In genomic region chr6:117613920-117614535, GRCh38 we compare ENCODE assay signal across 20 cellular contexts. TPM values are rescaled to one million over a fixed set of nuclear protein-coding genes. Genes with fewer than 3 reads are reported as not detected.
A peak's percentile ranks its signal among the peaks of the same experiment; 100 is the strongest.
DNase-seq lines count a peak whose midpoint lies in the region; ATAC-seq and TF ChIP-seq lines count a peak whose summit lies in the region.
"Had no signal": no experiment of that assay in that cellular context is flagged by ENCODE, and none has a peak within 500 bp of the region (broad histone marks: within the 10 kb centered on the region; RNA-seq: fewer than 3 reads in every experiment).

No MANE protein-coding gene starts in this region.

- H4K20me1 ChIP-seq in DND-41 (ENCODE audit: insufficient read depth, low read length), result no peaks in the 10 kb centered on the region

- POLR2A ChIA-PET in activated CD4-positive, alpha-beta T cell treated with anti-CD3 and anti-CD28 coated beads, Interleukin-2, amount 10 ng/mL, durations not matched to agents 7 days and 5 days (lab: Charles Lee), result no interaction called here

- DNase-seq in DND-41, result no peak
- peak; percentile 52 for DNase-seq in adipocyte (ENCODE audit: low read depth)
- DNase-seq in myocyte (ENCODE audit: low read depth), result peak; percentile 65
- no peak for DNase-seq in activated CD4-positive, alpha-beta T cell treated with anti-CD3 and anti-CD28 coated beads, Interleukin-2, amount 10 ng/mL, durations not matched to agents 7 days and 5 days
- no peak for DNase-seq in kidney glomerular epithelial cell (lab: John Stamatoyannopoulos, UW)
- no peak for DNase-seq in SHP77 treated with DMSO at 0.1 percent for 48 hours (lab: John Stamatoyannopoulos, UW)
- DNase-seq: erythroblast, GF-D8, KG1, left ventricle myocardium superior, NCI-H187, NCI-H524 treated with DMSO at 0.1 percent for 48 hours had no signal

- CTCF ChIA-PET in activated CD4-positive, alpha-beta T cell treated with anti-CD3 and anti-CD28 coated beads, Interleukin-2, amount 10 ng/mL, durations not matched to agents 7 days and 5 days (lab: Charles Lee), result interaction anchor here (0.6 kb wide), 1 partner anchor 76 kb away, joined by 4 read pairs; no protein-coding TSS in a partner anchor

- no peaks in the 10 kb centered on the region for H3K79me2 ChIP-seq in DND-41 (ENCODE audit: insufficient read depth, low read length)
- H3K79me2 ChIP-seq: hepatocyte had no signal

- peaks cover 5% of the 10 kb centered on the region for H3K27me3 Mint-ChIP-seq in activated CD4-positive, alpha-beta T cell treated with anti-CD3 and anti-CD28 coated beads, Interleukin-2, amount 10 ng/mL, durations not matched to agents 7 days and 5 days

- no peak overlapping the region for H3K4me3 Mint-ChIP-seq in activated CD4-positive, alpha-beta T cell treated with anti-CD3 and anti-CD28 coated beads, Interleukin-2, amount 10 ng/mL, durations not matched to agents 7 days and 5 days
- H3K4me3 Mint-ChIP-seq: CD14-positive monocyte; neural crest cell; stimulated activated naive CD8-positive, alpha-beta T cell treated with anti-CD3 and anti-CD28 coated beads, Interleukin-15, Interleukin-2, amounts not matched to agents 100 ng/mL and 50 ng/mL, for 24 hours; T-helper 1 cell treated with Interleukin-12 subunit alpha and Interleukin-12 subunit beta and Interleukin-4 antibody, amounts not matched to agents 30 μg/mL and 1 μg/mL, for 36 hours had no signal

- H3K4me1 Mint-ChIP-seq in activated CD4-positive, alpha-beta T cell treated with anti-CD3 and anti-CD28 coated beads, Interleukin-2, amount 10 ng/mL, durations not matched to agents 7 days and 5 days, result peaks cover 11% of the 10 kb centered on the region
- H3K4me1 Mint-ChIP-seq: CD14-positive monocyte, neural crest cell had no signal

- peaks cover 2% of the 10 kb centered on the region for H3K9me3 Mint-ChIP-seq in activated CD4-positive, alpha-beta T cell treated with anti-CD3 and anti-CD28 coated beads, Interleukin-2, amount 10 ng/mL, durations not matched to agents 7 days and 5 days
- H3K9me3 Mint-ChIP-seq: neural crest cell had no signal

- peak; percentile 84 for ATAC-seq in DND-41 (ENCODE audit: insufficient read depth, low read depth)
- ATAC-seq in HG03565 (IDR thresholded peaks at IDR 0.05; ENCODE audit: unreplicated experiment), result peak; percentile 37
- no peak for ATAC-seq in HG03039 (IDR thresholded peaks at IDR 0.05; ENCODE audit: unreplicated experiment)
- ATAC-seq: left ventricle myocardium superior, sciatic nerve had no signal

- H3K9me3 ChIP-seq in DND-41 (ENCODE audit: insufficient read depth, low read length, severe bottlenecking) (no peaks in the 10 kb centered on the region), adipocyte (ENCODE audit: control insufficient read depth, low read length) (no peaks in the 10 kb centered on the region)

- H3K4me2 ChIP-seq in DND-41 (ENCODE audit: insufficient read depth, low read length), result no peak overlapping the region

- no peak for TF ChIP-seq CTCF in DND-41 (IDR thresholded peaks at IDR 0.05; ENCODE audit: borderline replicate concordance, extremely low read depth, low read length, poor library complexity, severe bottlenecking)

- H3K27me3 ChIP-seq in DND-41 (ENCODE audit: insufficient read depth, low read length, poor library complexity) (no peaks in the 10 kb centered on the region), adipocyte (replicated peaks; ENCODE audit: control insufficient read depth, insufficient read depth, low read length) (no peaks in the 10 kb centered on the region)
- H3K27me3 ChIP-seq: hepatocyte had no signal

- H3K4me1 ChIP-seq in DND-41 (ENCODE audit: insufficient read depth, low read length) (peaks cover 12% of the 10 kb centered on the region), adipocyte (ENCODE audit: control insufficient read depth, insufficient read depth, low read length) (no peaks in the 10 kb centered on the region)

- no peaks in the 10 kb centered on the region for H3K36me3 ChIP-seq in DND-41 (ENCODE audit: insufficient read depth, low read length)
- H3K36me3 ChIP-seq in adipocyte (ENCODE audit: control insufficient read depth, insufficient read depth, low read length, severe bottlenecking), result no peaks in the 10 kb centered on the region

- H3K36me3 Mint-ChIP-seq in activated CD4-positive, alpha-beta T cell treated with anti-CD3 and anti-CD28 coated beads, Interleukin-2, amount 10 ng/mL, durations not matched to agents 7 days and 5 days (ENCODE audit: low read depth), result no peaks in the 10 kb centered on the region
- H3K36me3 Mint-ChIP-seq: CD14-positive monocyte had no signal

- H3K4me3 ChIP-seq in DND-41 (ENCODE audit: low read depth in 1 of 2, low read length in 2 of 2), result no peak overlapping the region
- no peak overlapping the region for H3K4me3 ChIP-seq in adipocyte (ENCODE audit: low read length)
- H3K4me3 ChIP-seq: hepatocyte had no signal

- no peak overlapping the region for H3K9ac ChIP-seq in DND-41 (ENCODE audit: low read depth, low read length)
- no peak overlapping the region for H3K9ac ChIP-seq in adipocyte (ENCODE audit: low read length)

- no peak overlapping the region for H3K27ac ChIP-seq in DND-41 (ENCODE audit: low read length)
- H3K27ac ChIP-seq: hepatocyte had no signal

- H2AFZ ChIP-seq in DND-41 (ENCODE audit: low read depth, low read length), result no peak overlapping the region
- H2AFZ ChIP-seq: hepatocyte had no signal

- no peak overlapping the region for H3K27ac Mint-ChIP-seq in activated CD4-positive, alpha-beta T cell treated with anti-CD3 and anti-CD28 coated beads, Interleukin-2, amount 10 ng/mL, durations not matched to agents 7 days and 5 days
- H3K27ac Mint-ChIP-seq: CD14-positive monocyte; stimulated activated naive CD8-positive, alpha-beta T cell treated with anti-CD3 and anti-CD28 coated beads, Interleukin-15, Interleukin-2, amounts not matched to agents 100 ng/mL and 50 ng/mL, for 24 hours; T-helper 1 cell treated with Interleukin-12 subunit alpha and Interleukin-12 subunit beta and Interleukin-4 antibody, amounts not matched to agents 30 μg/mL and 1 μg/mL, for 36 hours had no signal

RNA-seq across cellular contexts. Expression of gene GOPC, which starts 11.7 kb away (rescaled TPM):
- 63.3 and 68.7 TPM in 2 replicates for total RNA-seq in myocyte
- 37.3 TPM for polyA plus RNA-seq in myocyte (2012)
- 10 to 100 TPM; 24.1 to 25.4 TPM for total RNA-seq in activated CD4-positive, alpha-beta T cell treated with anti-CD3 and anti-CD28 coated beads, Interleukin-2, amount 10 ng/mL, durations not matched to agents 7 days and 5 days

Comparison
In these comparisons a context has a peak if more than half of its experiments do, and no peak if none do; other contexts are left out.
1. DNase-seq: peak in adipocyte (single experiment) and myocyte (single experiment); none in DND-41 (single experiment), activated CD4-positive, alpha-beta T cell treated with anti-CD3 and anti-CD28 coated beads, Interleukin-2, amount 10 ng/mL, durations not matched to agents 7 days and 5 days (single experiment), kidney glomerular epithelial cell (single experiment) and SHP77 treated with DMSO at 0.1 percent for 48 hours (single experiment).